Comparison of ENCODE assay signal across 1 cellular context in genomic region chr2:88737385-88737784, GRCh38.
TF ChIP-seq lines count a peak whose summit lies in the region.

No MANE protein-coding gene starts in this region.

TF ChIP-seq in GM23338, 12 proteins besides CTCF, POLR2A, EP300 and RAD21 (continued from another document):
- TF ChIP-seq, protein P1, sequence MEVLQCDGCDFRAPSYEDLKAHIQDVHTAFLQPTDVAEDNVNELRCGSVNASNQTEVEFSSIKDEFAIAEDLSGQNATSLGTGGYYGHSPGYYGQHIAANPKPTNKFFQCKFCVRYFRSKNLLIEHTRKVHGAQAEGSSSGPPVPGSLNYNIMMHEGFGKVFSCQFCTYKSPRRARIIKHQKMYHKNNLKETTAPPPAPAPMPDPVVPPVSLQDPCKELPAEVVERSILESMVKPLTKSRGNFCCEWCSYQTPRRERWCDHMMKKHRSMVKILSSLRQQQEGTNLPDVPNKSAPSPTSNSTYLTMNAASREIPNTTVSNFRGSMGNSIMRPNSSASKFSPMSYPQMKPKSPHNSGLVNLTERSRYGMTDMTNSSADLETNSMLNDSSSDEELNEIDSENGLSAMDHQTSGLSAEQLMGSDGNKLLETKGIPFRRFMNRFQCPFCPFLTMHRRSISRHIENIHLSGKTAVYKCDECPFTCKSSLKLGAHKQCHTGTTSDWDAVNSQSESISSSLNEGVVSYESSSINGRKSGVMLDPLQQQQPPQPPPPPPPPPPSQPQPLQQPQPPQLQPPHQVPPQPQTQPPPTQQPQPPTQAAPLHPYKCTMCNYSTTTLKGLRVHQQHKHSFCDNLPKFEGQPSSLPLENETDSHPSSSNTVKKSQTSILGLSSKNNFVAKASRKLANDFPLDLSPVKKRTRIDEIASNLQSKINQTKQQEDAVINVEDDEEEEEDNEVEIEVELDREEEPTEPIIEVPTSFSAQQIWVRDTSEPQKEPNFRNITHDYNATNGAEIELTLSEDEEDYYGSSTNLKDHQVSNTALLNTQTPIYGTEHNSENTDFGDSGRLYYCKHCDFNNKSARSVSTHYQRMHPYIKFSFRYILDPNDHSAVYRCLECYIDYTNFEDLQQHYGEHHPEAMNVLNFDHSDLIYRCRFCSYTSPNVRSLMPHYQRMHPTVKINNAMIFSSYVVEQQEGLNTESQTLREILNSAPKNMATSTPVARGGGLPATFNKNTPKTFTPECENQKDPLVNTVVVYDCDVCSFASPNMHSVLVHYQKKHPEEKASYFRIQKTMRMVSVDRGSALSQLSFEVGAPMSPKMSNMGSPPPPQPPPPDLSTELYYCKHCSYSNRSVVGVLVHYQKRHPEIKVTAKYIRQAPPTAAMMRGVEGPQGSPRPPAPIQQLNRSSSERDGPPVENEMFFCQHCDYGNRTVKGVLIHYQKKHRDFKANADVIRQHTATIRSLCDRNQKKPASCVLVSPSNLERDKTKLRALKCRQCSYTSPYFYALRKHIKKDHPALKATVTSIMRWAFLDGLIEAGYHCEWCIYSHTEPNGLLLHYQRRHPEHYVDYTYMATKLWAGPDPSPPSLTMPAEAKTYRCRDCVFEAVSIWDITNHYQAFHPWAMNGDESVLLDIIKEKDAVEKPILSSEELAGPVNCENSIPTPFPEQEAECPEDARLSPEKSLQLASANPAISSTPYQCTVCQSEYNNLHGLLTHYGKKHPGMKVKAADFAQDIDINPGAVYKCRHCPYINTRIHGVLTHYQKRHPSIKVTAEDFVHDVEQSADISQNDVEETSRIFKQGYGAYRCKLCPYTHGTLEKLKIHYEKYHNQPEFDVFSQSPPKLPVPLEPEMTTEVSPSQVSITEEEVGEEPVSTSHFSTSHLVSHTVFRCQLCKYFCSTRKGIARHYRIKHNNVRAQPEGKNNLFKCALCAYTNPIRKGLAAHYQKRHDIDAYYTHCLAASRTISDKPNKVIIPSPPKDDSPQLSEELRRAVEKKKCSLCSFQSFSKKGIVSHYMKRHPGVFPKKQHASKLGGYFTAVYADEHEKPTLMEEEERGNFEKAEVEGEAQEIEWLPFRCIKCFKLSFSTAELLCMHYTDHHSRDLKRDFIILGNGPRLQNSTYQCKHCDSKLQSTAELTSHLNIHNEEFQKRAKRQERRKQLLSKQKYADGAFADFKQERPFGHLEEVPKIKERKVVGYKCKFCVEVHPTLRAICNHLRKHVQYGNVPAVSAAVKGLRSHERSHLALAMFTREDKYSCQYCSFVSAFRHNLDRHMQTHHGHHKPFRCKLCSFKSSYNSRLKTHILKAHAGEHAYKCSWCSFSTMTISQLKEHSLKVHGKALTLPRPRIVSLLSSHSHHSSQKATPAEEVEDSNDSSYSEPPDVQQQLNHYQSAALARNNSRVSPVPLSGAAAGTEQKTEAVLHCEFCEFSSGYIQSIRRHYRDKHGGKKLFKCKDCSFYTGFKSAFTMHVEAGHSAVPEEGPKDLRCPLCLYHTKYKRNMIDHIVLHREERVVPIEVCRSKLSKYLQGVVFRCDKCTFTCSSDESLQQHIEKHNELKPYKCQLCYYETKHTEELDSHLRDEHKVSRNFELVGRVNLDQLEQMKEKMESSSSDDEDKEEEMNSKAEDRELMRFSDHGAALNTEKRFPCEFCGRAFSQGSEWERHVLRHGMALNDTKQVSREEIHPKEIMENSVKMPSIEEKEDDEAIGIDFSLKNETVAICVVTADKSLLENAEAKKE (CRISPR knock-in tag; IDR thresholded peaks at IDR 0.05): no peak
